In the genomic region with DNA sequence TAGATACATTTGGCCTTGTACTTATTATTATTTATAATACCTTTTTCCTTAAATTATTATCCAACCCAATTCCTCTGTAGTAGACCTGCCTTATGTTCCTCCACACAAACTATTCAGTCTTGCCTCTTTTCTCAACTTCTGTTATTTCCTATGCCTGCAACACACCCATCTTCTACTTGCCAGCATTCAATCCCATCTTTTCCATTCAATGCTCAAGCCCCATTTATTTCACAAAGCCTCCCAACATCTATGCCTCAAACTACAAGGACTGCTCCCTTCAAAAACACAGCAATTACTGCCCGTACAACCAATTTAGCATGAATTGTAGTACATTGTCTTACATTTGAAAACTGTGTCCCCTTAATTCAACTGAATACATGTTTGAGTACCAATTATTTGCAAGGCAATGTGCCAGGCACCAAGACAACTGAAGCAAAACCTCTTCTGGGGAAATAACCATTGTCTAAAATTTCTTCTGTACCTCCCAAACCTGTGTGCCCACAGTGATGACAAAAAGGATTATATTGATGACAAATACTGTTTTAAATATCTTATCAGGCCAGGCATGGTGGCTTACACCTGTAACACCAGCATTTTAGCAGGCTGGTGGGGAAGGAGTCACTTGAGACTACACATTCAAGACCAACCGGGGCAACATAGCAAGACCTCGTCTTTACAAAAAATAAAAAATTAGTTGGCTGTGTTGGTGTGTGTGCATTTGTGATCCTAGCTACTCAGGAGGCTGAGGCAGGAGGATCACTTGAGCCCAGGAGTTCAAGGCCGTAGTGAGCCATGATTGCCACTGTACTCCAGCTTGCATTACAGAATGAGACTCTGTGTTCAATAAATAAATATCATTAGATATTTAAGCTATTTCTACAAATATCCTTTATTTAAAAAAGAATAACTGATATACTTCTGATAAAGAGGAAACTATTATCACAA, we compare ENCODE assay signal across 8 cellular contexts. TPM values are rescaled to one million over a fixed set of nuclear protein-coding genes. Genes with fewer than 3 reads are reported as not detected.
A peak's percentile ranks its signal among the peaks of the same experiment; 100 is the strongest.
DNase-seq lines count a peak whose midpoint lies in the region; FAIRE-seq and TF ChIP-seq lines count a peak whose summit lies in the region.

No MANE protein-coding gene starts in this region.

- H3K36me3 ChIP-seq in right atrium auricular region, result no peaks in the 10 kb centered on the region
- no peaks in the 10 kb centered on the region for H3K36me3 ChIP-seq in ascending aorta
- H3K36me3 ChIP-seq in mesodermal cell (ENCODE audit: control insufficient read depth, insufficient read depth, low read length), result peaks cover 4% of the 10 kb centered on the region
- no peaks in the 10 kb centered on the region for H3K36me3 ChIP-seq in uterus

- no peak for TF ChIP-seq CTCF in right atrium auricular region (IDR thresholded peaks at IDR 0.05)
- no peak for TF ChIP-seq CTCF in ascending aorta (IDR thresholded peaks at IDR 0.05)
- TF ChIP-seq CTCF in uterus (IDR thresholded peaks at IDR 0.05), result no peak

- FAIRE-seq in RCC 7860 (lab: Jason Lieb, UNC), result no peak

- TF ChIP-seq POLR2A in uterus (IDR thresholded peaks at IDR 0.05), result no peak

- H3K4me1 ChIP-seq in right atrium auricular region (peaks cover 0 to 42% of the 10 kb centered on the region in 2 donors), ascending aorta (peaks cover 7 to 21% of the 10 kb centered on the region in 2 donors), mesodermal cell (ENCODE audit: control insufficient read depth, insufficient read depth, low read length, poor library complexity, severe bottlenecking) (peaks cover 15% of the 10 kb centered on the region), uterus (no peaks in the 10 kb centered on the region)

- DNase-seq in right atrium auricular region (ENCODE audit: low spot score) (no peak), cardiac septum (ENCODE audit: low spot score) (no peak), ascending aorta (ENCODE audit: low spot score in 2 of 2) (no peak), uterus (no peak), OCI-M2 (lab: John Stamatoyannopoulos, UW; ENCODE audit: unreplicated experiment) (no peak), RCC 7860 (ENCODE audit: low spot score) (no peak), NCI-H2029 (lab: John Stamatoyannopoulos, UW) (no peak)

- intact Hi-C loops in cardiac septum (cut with DNase I) (loop anchor here (5.0 kb wide), 1 partner anchor 78 kb away; a partner anchor contains a TSS), ascending aorta (cut with DNase I) (loop anchor here (2.0 to 5.0 kb wide), 2 partner anchors 77 to 1053 kb away; a partner anchor contains a TSS), uterus (cut with DNase I; ENCODE audit: low total_unique reads) (no loop called here)

- H3K27ac ChIP-seq in right atrium auricular region, result peak overlapping the region; percentile 71 to 83
- H3K27ac ChIP-seq in ascending aorta, result peak overlapping the region; percentile 73 to 75
- H3K27ac ChIP-seq in mesodermal cell (ENCODE audit: low read depth, low read length, severe bottlenecking), result peak overlapping the region; percentile 76
- peak overlapping the region; percentile 58 to 91 for H3K27ac ChIP-seq in uterus

- H3K4me3 ChIP-seq in right atrium auricular region (peak overlapping the region in 1 of 2 donors; percentile 4), ascending aorta (peak overlapping the region; percentile 41 to 50), mesodermal cell (ENCODE audit: extremely low read depth, insufficient read depth, low read length, poor library complexity, severe bottlenecking) (no peak overlapping the region), uterus (peak overlapping the region in 1 of 2 donors; percentile 28)

- H3K27me3 ChIP-seq in right atrium auricular region, result no peaks in the 10 kb centered on the region
- no peaks in the 10 kb centered on the region for H3K27me3 ChIP-seq in ascending aorta
- no peaks in the 10 kb centered on the region for H3K27me3 ChIP-seq in uterus

- WGBS in mesodermal cell (ENCODE audit: insufficient coverage in 2 of 2), 2 experiments, result 100% methylated on average over 1 to 3 of the region's 4 CpGs

- no peaks in the 10 kb centered on the region for H3K9me3 ChIP-seq in right atrium auricular region
- no peaks in the 10 kb centered on the region for H3K9me3 ChIP-seq in ascending aorta
- H3K9me3 ChIP-seq in mesodermal cell (ENCODE audit: control insufficient read depth, low read length), result no peaks in the 10 kb centered on the region
- no peaks in the 10 kb centered on the region for H3K9me3 ChIP-seq in uterus

RNA-seq across cellular contexts. Expression of a gene that starts 35.1 kb away (rescaled TPM):
- total RNA-seq in right atrium auricular region, result 10 to 100 TPM; 39.1 to 54.2 TPM
- 36.6 TPM for total RNA-seq in cardiac septum
- 105 TPM for total RNA-seq in ascending aorta
- polyA plus RNA-seq in mesodermal cell (2013, experiment 1 of 2), result 40.5 TPM
- polyA plus RNA-seq in mesodermal cell (2013, experiment 2 of 2), result 41.6 TPM
- total RNA-seq in uterus, result 10 to 100 TPM; 61.5 to 96.1 (median 74.1) TPM
